ENCODE assay signal across 8 cellular contexts in genomic region chr9:132670359-132670815, GRCh38. TPM values are rescaled to one million over a fixed set of nuclear protein-coding genes. Genes with fewer than 3 reads are reported as not detected.
DNase-seq lines count a peak whose midpoint lies in the region; ATAC-seq lines count a peak whose summit lies in the region.

A gene with protein sequence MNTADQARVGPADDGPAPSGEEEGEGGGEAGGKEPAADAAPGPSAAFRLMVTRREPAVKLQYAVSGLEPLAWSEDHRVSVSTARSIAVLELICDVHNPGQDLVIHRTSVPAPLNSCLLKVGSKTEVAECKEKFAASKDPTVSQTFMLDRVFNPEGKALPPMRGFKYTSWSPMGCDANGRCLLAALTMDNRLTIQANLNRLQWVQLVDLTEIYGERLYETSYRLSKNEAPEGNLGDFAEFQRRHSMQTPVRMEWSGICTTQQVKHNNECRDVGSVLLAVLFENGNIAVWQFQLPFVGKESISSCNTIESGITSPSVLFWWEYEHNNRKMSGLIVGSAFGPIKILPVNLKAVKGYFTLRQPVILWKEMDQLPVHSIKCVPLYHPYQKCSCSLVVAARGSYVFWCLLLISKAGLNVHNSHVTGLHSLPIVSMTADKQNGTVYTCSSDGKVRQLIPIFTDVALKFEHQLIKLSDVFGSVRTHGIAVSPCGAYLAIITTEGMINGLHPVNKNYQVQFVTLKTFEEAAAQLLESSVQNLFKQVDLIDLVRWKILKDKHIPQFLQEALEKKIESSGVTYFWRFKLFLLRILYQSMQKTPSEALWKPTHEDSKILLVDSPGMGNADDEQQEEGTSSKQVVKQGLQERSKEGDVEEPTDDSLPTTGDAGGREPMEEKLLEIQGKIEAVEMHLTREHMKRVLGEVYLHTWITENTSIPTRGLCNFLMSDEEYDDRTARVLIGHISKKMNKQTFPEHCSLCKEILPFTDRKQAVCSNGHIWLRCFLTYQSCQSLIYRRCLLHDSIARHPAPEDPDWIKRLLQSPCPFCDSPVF (plus strand): TSS chr9:132670464. CDS start chr9:132670599, 135 bp downstream.

- no peaks in the 10 kb centered on the region for H3K9me3 ChIP-seq in ectodermal cell (ENCODE audit: control insufficient read depth, low read length)

- H3K27ac ChIP-seq in ectodermal cell (ENCODE audit: insufficient read depth, low read depth, low read length, poor library complexity, severe bottlenecking) = peak within 1 kb of the TSS; percentile 95

- H3K4me3 ChIP-seq in ectodermal cell (ENCODE audit: insufficient read depth, low read depth, low read length) = peak within 1 kb of the TSS; percentile 89

- H3K27me3 ChIP-seq in ectodermal cell (ENCODE audit: control insufficient read depth, insufficient read depth, low read length, poor library complexity, severe bottlenecking) = no peaks in the 10 kb centered on the region

- DNase-seq in A172 (ENCODE audit: low spot score) (no peak), NCI-H524 treated with DMSO at 0.1 percent for 48 hours (lab: John Stamatoyannopoulos, UW) (peak; percentile 72), medulla oblongata (ENCODE audit: extremely low spot score) (peak; percentile 82)
- peak; percentile 79 to 81 for DNase-seq in activated CD4-positive, alpha-beta T cell treated with anti-CD3 and anti-CD28 coated beads, Interleukin-2, amount 50 U/mL, for 4 hours
- DNase-seq in stimulated activated CD8-positive, alpha-beta memory T cell treated with anti-CD3 and anti-CD28 coated beads, Interleukin-12 subunit alpha, Interleukin-12 subunit beta, amount 100 ng/mL, for 1 hour (ENCODE audit: low read depth) = peak; percentile 81

- ATAC-seq in GM18861 (IDR thresholded peaks at IDR 0.05; ENCODE audit: unreplicated experiment) (peak; percentile 41), HG03095 (IDR thresholded peaks at IDR 0.05; ENCODE audit: unreplicated experiment) (peak; percentile 48)

- H3K4me1 ChIP-seq in ectodermal cell (ENCODE audit: control insufficient read depth, insufficient read depth, low read length) = no peaks in the 10 kb centered on the region

- H3K36me3 ChIP-seq in ectodermal cell (ENCODE audit: control insufficient read depth, insufficient read depth, low read length) = peaks cover 7% of the 10 kb centered on the region

- 0 to 1% methylated on average over 52 of the region's 52 CpGs for whole genome bisulfite sequencing in ectodermal cell, 2 experiments

RNA-seq across cellular contexts. Expression of the gene that starts here (rescaled TPM):
- total RNA-seq in A172 (2014; rRNA removed; shearing (Covaris generic)) = 29.5 and 30.8 TPM in 2 replicates
- 31.5 TPM for polyA plus RNA-seq in ectodermal cell (2013, experiment 1 of 4)
- 41.6 TPM for polyA plus RNA-seq in ectodermal cell (2013, experiment 2 of 4)
- 25.8 TPM for polyA plus RNA-seq in ectodermal cell (2013, experiment 3 of 4)
- polyA plus RNA-seq in ectodermal cell (2013, experiment 4 of 4) = 28.9 TPM
